ENCODE assay signal across 16 cellular contexts in genomic region chr2:140997997-140998396, GRCh38.
A peak's percentile ranks its signal among the peaks of the same experiment; 100 is the strongest.
DNase-seq lines count a peak whose midpoint lies in the region; ATAC-seq and TF ChIP-seq lines count a peak whose summit lies in the region.
"Had no signal": no experiment of that assay in that cellular context is flagged by ENCODE, and none has a peak within 500 bp of the region (broad histone marks: within the 10 kb centered on the region; RNA-seq: fewer than 3 reads in every experiment).

No MANE protein-coding gene starts in this region.

- no peak overlapping the region for H3K4me3 Mint-ChIP-seq in CD14-positive monocyte
- H3K4me3 Mint-ChIP-seq: CD4-positive, alpha-beta T cell had no signal

- H3K27me3 Mint-ChIP-seq in CD14-positive monocyte (ENCODE audit: low read depth in 3 of 3): no peaks in the 10 kb centered on the region
- H3K27me3 Mint-ChIP-seq: CD4-positive, alpha-beta T cell had no signal

- no peaks in the 10 kb centered on the region for H3K4me1 Mint-ChIP-seq in CD14-positive monocyte

- H3K27ac ChIP-seq in gastrocnemius medialis (peak overlapping the region in 2 of 4 donors; percentile 16 to 22), prostate gland (no peak overlapping the region)
- H3K27ac ChIP-seq: HL-60, RWPE1 had no signal

- H3K9me3 ChIP-seq in gastrocnemius medialis (no peaks in the 10 kb centered on the region), prostate gland (no peaks in the 10 kb centered on the region)
- H3K9me3 ChIP-seq: HAP-1 had no signal

- H3K4me3 ChIP-seq in choroid plexus epithelial cell (ENCODE audit: low read depth, low read length) (no peak overlapping the region), gastrocnemius medialis (no peak overlapping the region), prostate gland (no peak overlapping the region)
- H3K4me3 ChIP-seq: HAP-1 had no signal

- peak; percentile 77 to 83 for ATAC-seq in gastrocnemius medialis

- H3K27me3 ChIP-seq in gastrocnemius medialis (no peaks in the 10 kb centered on the region), prostate gland (replicated peaks; ENCODE audit: insufficient read depth) (no peaks in the 10 kb centered on the region)

- TF ChIP-seq CTCF in choroid plexus epithelial cell (conservative IDR thresholded peaks at IDR 0.05; ENCODE audit: low read depth, low read length) (no peak), gastrocnemius medialis (IDR thresholded peaks at IDR 0.05 in 4 of 5, conservative IDR thresholded peaks at IDR 0.05 in 1 of 5) (no peak), CD14-positive monocyte (IDR thresholded peaks at IDR 0.05) (no peak), GM10266 (IDR thresholded peaks at IDR 0.05; ENCODE audit: control insufficient read depth, insufficient read depth, low read depth, missing control alignments) (no peak), prostate gland (IDR thresholded peaks at IDR 0.05) (no peak)

- no peak overlapping the region for H3K27ac Mint-ChIP-seq in CD14-positive monocyte
- H3K27ac Mint-ChIP-seq: CD4-positive, alpha-beta T cell had no signal

- in situ Hi-C loops in gastrocnemius medialis (cut with MboI; ENCODE audit: low sequenced_read_pairs in 4 of 4): no loop called here

- no peak for TF ChIP-seq POLR2A in gastrocnemius medialis (IDR thresholded peaks at IDR 0.05)
- TF ChIP-seq POLR2A in prostate gland (IDR thresholded peaks at IDR 0.05): no peak
- no peak for TF ChIP-seq POLR2A in erythroblast (IDR thresholded peaks at IDR 0.05; ENCODE audit: low read length)

- H3K9me3 Mint-ChIP-seq in CD14-positive monocyte: peaks cover 0 to 6% (median 4%) of the 10 kb centered on the region in 7 donors

- intact Hi-C loops in gastrocnemius medialis (cut with DNase I; ENCODE audit: low total_unique reads) (no loop called here), CD14-positive monocyte (cut with micrococcal nuclease) (no loop called here), prostate gland (cut with DNase I) (no loop called here)

- H3K36me3 ChIP-seq in gastrocnemius medialis: no peaks in the 10 kb centered on the region
- H3K36me3 ChIP-seq in prostate gland: no peaks in the 10 kb centered on the region
- H3K36me3 ChIP-seq: HAP-1 had no signal

- H3K36me3 Mint-ChIP-seq in CD14-positive monocyte: no peaks in the 10 kb centered on the region

- no peaks in the 10 kb centered on the region for H3K4me1 ChIP-seq in gastrocnemius medialis
- H3K4me1 ChIP-seq in prostate gland (replicated peaks): no peaks in the 10 kb centered on the region

- DNase-seq in EH (ENCODE audit: low read depth) (peak; percentile 57), LHCN-M2 (ENCODE audit: low read depth) (peak; percentile 19), choroid plexus epithelial cell (ENCODE audit: low read depth) (peak; percentile 24), gastrocnemius medialis (no peak), CD14-positive monocyte (ENCODE audit: low spot score) (no peak), GM10266 (ENCODE audit: extremely low spot score) (no peak), prostate gland (ENCODE audit: low spot score) (no peak), erythroblast (lab: John Stamatoyannopoulos, UW) (no peak)
- DNase-seq: CD4-positive, alpha-beta T cell; NCI-H1048; NCI-H1694; NCI-H2227 treated with DMSO at 0.1 percent for 48 hours; NCI-H526 treated with DMSO at 0.1 percent for 48 hours had no signal

Comparison
In these comparisons a context has a peak if more than half of its experiments do, and no peak if none do; other contexts are left out.
1. DNase-seq: peak in EH (single experiment), LHCN-M2 (single experiment) and choroid plexus epithelial cell (single experiment); none in gastrocnemius medialis (0 of 2), CD14-positive monocyte (single experiment), GM10266 (single experiment), prostate gland (single experiment) and erythroblast (0 of 2).